ENCODE assay signal across 8 cellular contexts in the genomic region with DNA sequence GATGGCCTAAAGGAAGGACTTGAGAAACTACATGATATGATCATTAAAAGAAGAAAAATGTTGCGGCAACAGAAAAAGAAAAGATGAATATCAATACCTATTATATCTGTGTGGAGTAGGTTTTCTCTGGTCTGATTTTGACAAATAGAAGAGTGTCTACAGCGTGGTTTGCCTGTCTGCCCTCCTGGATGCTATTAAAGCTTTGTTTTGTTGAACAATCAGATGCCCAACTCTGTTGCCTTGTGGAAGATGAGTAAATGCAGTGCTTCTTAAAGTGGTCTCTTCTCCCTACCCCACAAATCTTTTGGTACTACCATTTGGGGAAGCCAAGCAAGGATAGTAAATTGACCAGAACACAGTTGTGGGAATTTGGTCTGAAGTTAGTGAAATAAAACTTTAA. TPM values are rescaled to one million over a fixed set of nuclear protein-coding genes. Genes with fewer than 3 reads are reported as not detected.
DNase-seq lines count a peak whose midpoint lies in the region; ATAC-seq, FAIRE-seq and TF ChIP-seq lines count a peak whose summit lies in the region.
"Not testable (repeated sequence)": the region's sequence is repeated elsewhere in the genome, so short reads cannot be mapped to it uniquely, and the experiment has no call there.

No MANE protein-coding gene starts in this region.

- POLR2A ChIA-PET in CD4-positive, alpha-beta T cell (lab: Charles Lee) = not testable (repeated sequence)

- H3K9ac ChIP-seq in NT2/D1 (ENCODE audit: insufficient read length, low read depth); subcutaneous abdominal adipose tissue (ENCODE audit: low read length in 5 of 5): not testable (repeated sequence)

- intact Hi-C loops in CD4-positive, alpha-beta T cell (cut with DNase I, micrococcal nuclease) = loop anchor here (10.0 kb wide), 2 partner anchors 164 to 1036 kb away; no protein-coding TSS in a partner anchor
- intact Hi-C loops in activated T-helper 2 cell treated with anti-CD3 and anti-CD28 coated beads, Interferon-gamma antibody, Interleukin-2, Interleukin-4, amounts not matched to agents 10 μg/mL and 5 μg/mL and 100 μg/mL, durations not matched to agents 14 hours and 24 hours and 36 hours (cut with micrococcal nuclease) = loop anchor here (5.0 to 10.0 kb wide), 4 partner anchors 109 to 574 kb away; no protein-coding TSS in a partner anchor
- intact Hi-C loops in lower leg skin (cut with DNase I; ENCODE audit: low total_unique reads) = loop anchor here (5.0 kb wide), 1 partner anchor 579 kb away; no protein-coding TSS in a partner anchor

- not testable (repeated sequence) for H4K20me1 ChIP-seq in osteoblast (ENCODE audit: insufficient read depth, low read length)

- WGBS in lower leg skin, 2 donors = 43 to 52% methylated on average over 2 of the region's 2 CpGs

- not testable (repeated sequence) for TF ChIP-seq CTCF in CD4-positive, alpha-beta T cell (IDR thresholded peaks at IDR 0.05); fibroblast of villous mesenchyme (IDR thresholded peaks at IDR 0.05; ENCODE audit: insufficient read depth, low read depth, low read length); lower leg skin (IDR thresholded peaks at IDR 0.05); osteoblast (IDR thresholded peaks at IDR 0.05; ENCODE audit: extremely low read depth, low read depth, low read length)

- H3K4me3 ChIP-seq in NT2/D1 (ENCODE audit: insufficient read length, low read depth) (peak overlapping the region; percentile 33), fibroblast of villous mesenchyme (ENCODE audit: low read depth, low read length) (peak overlapping the region; percentile 97), lower leg skin (ENCODE audit: low read depth, poor library complexity, severe bottlenecking) (peak overlapping the region; percentile 45), osteoblast (ENCODE audit: insufficient read depth, low read length) (peak overlapping the region; percentile 2), subcutaneous abdominal adipose tissue (ENCODE audit: low read depth in 1 of 5, low read length in 5 of 5) (peak overlapping the region in 3 of 5 donors; percentile 15 to 35 (median 21))

- H3K9me3 ChIP-seq in CD4-positive, alpha-beta T cell (ENCODE audit: control insufficient read depth, low read length); NT2/D1 (ENCODE audit: insufficient read depth, low read length); osteoblast (ENCODE audit: low read depth, low read length); subcutaneous abdominal adipose tissue (ENCODE audit: control insufficient read depth in 5 of 5, low read length in 5 of 5): not testable (repeated sequence)

- not testable (repeated sequence) for TF ChIP-seq POLR2A in lower leg skin (IDR thresholded peaks at IDR 0.05)

- H3K27ac Mint-ChIP-seq in CD4-positive, alpha-beta T cell; activated T-helper 2 cell treated with anti-CD3 and anti-CD28 coated beads, Interferon-gamma antibody, Interleukin-2, Interleukin-4, amounts not matched to agents 10 μg/mL and 5 μg/mL and 100 μg/mL, durations not matched to agents 14 hours and 24 hours and 36 hours: not testable (repeated sequence)

- H3K4me3 Mint-ChIP-seq in CD4-positive, alpha-beta T cell = peak overlapping the region; percentile 96
- peak overlapping the region; percentile 94 for H3K4me3 Mint-ChIP-seq in activated T-helper 2 cell treated with anti-CD3 and anti-CD28 coated beads, Interferon-gamma antibody, Interleukin-2, Interleukin-4, amounts not matched to agents 10 μg/mL and 5 μg/mL and 100 μg/mL, durations not matched to agents 14 hours and 24 hours and 36 hours (ENCODE audit: low read depth)

- H3K79me2 ChIP-seq in osteoblast (ENCODE audit: insufficient read depth, low read length) = peaks cover 40% of the 10 kb centered on the region

- H3K4me1 ChIP-seq in NT2/D1 (ENCODE audit: insufficient read depth, insufficient read length) = not testable (repeated sequence)
- peaks cover 22% of the 10 kb centered on the region for H3K4me1 ChIP-seq in osteoblast (ENCODE audit: insufficient read depth, low read length)
- peaks cover 0 to 33% (median 18%) of the 10 kb centered on the region in 5 donors for H3K4me1 ChIP-seq in subcutaneous abdominal adipose tissue (ENCODE audit: control insufficient read depth in 5 of 5, insufficient read depth in 5 of 5, low read length in 5 of 5)

- not testable (repeated sequence) for DNase-seq in CD4-positive, alpha-beta T cell; NT2/D1 (ENCODE audit: low read depth, low spot score); activated T-helper 2 cell treated with anti-CD3 and anti-CD28 coated beads, Interferon-gamma antibody, Interleukin-2, Interleukin-4, amounts not matched to agents 10 μg/mL and 5 μg/mL and 100 μg/mL, durations not matched to agents 14 hours and 24 hours and 36 hours (ENCODE audit: low spot score); fibroblast of villous mesenchyme (ENCODE audit: low read depth); lower leg skin (ENCODE audit: low spot score in 2 of 2); osteoblast (ENCODE audit: insufficient read length, low spot score, missing footprints)

- not testable (repeated sequence) for H3K9me3 Mint-ChIP-seq in CD4-positive, alpha-beta T cell; activated T-helper 2 cell treated with anti-CD3 and anti-CD28 coated beads, Interferon-gamma antibody, Interleukin-2, Interleukin-4, amounts not matched to agents 10 μg/mL and 5 μg/mL and 100 μg/mL, durations not matched to agents 14 hours and 24 hours and 36 hours

- ATAC-seq in CD4-positive, alpha-beta T cell (ENCODE audit: poor library complexity) = not testable (repeated sequence)

- not testable (repeated sequence) for H3K36me3 Mint-ChIP-seq in CD4-positive, alpha-beta T cell (ENCODE audit: low read depth)
- H3K36me3 Mint-ChIP-seq in activated T-helper 2 cell treated with anti-CD3 and anti-CD28 coated beads, Interferon-gamma antibody, Interleukin-2, Interleukin-4, amounts not matched to agents 10 μg/mL and 5 μg/mL and 100 μg/mL, durations not matched to agents 14 hours and 24 hours and 36 hours (ENCODE audit: low read depth) = peaks cover 16% of the 10 kb centered on the region

- not testable (repeated sequence) for H3K36me3 ChIP-seq in NT2/D1 (ENCODE audit: insufficient read depth, insufficient read length, low read length); osteoblast (ENCODE audit: insufficient read depth, low read length); subcutaneous abdominal adipose tissue (ENCODE audit: control insufficient read depth in 5 of 5, insufficient read depth in 5 of 5, low read length in 5 of 5)

- peaks cover 44% of the 10 kb centered on the region for H3K4me1 Mint-ChIP-seq in CD4-positive, alpha-beta T cell (ENCODE audit: low read depth)
- H3K4me1 Mint-ChIP-seq in activated T-helper 2 cell treated with anti-CD3 and anti-CD28 coated beads, Interferon-gamma antibody, Interleukin-2, Interleukin-4, amounts not matched to agents 10 μg/mL and 5 μg/mL and 100 μg/mL, durations not matched to agents 14 hours and 24 hours and 36 hours (ENCODE audit: low read depth) = peaks cover 43% of the 10 kb centered on the region

- H3K4me2 ChIP-seq in osteoblast (ENCODE audit: insufficient read depth, low read length) = peak overlapping the region; percentile 96

- CTCF ChIA-PET in CD4-positive, alpha-beta T cell (lab: Charles Lee) = not testable (repeated sequence)

- not testable (repeated sequence) for H3K27me3 ChIP-seq in CD4-positive, alpha-beta T cell (ENCODE audit: control insufficient read depth, insufficient read depth, low read length); NT2/D1 (ENCODE audit: insufficient read depth, insufficient read length); osteoblast (ENCODE audit: insufficient read depth, low read length); subcutaneous abdominal adipose tissue (ENCODE audit: control insufficient read depth in 5 of 5, insufficient read depth in 4 of 5, low read length in 5 of 5)

- FAIRE-seq in colon (lab: Jason Lieb, UNC) = peak; percentile 38

- H3K27me3 Mint-ChIP-seq in CD4-positive, alpha-beta T cell; activated T-helper 2 cell treated with anti-CD3 and anti-CD28 coated beads, Interferon-gamma antibody, Interleukin-2, Interleukin-4, amounts not matched to agents 10 μg/mL and 5 μg/mL and 100 μg/mL, durations not matched to agents 14 hours and 24 hours and 36 hours (ENCODE audit: low read depth): not testable (repeated sequence)

- not testable (repeated sequence) for H3K27ac ChIP-seq in CD4-positive, alpha-beta T cell (ENCODE audit: low read depth, low read length); osteoblast (ENCODE audit: low read depth, low read length); subcutaneous abdominal adipose tissue (ENCODE audit: low read depth, low read length)

- not testable (repeated sequence) for H2AFZ ChIP-seq in osteoblast (ENCODE audit: low read length)

RNA-seq across cellular contexts. Expression of a gene that starts 1.3 kb away (rescaled TPM):
- 10 to 100 TPM; 72.5 to 75.9 TPM for total RNA-seq in CD4-positive, alpha-beta T cell
- 13.8 and 14.8 TPM in 2 replicates for total RNA-seq in activated T-helper 2 cell treated with anti-CD3 and anti-CD28 coated beads, Interferon-gamma antibody, Interleukin-2, Interleukin-4, amounts not matched to agents 10 μg/mL and 5 μg/mL and 100 μg/mL, durations not matched to agents 14 hours and 24 hours and 36 hours
- total RNA-seq in fibroblast of villous mesenchyme (17.7 and 24.6 TPM in 2 replicates), lower leg skin (100 to 1,000 TPM in 3 of 4 donors, 10 to 100 TPM in 1; 94.9 to 253 (median 143) TPM), osteoblast (20.6 and 25.3 TPM in 2 replicates)

Comparison
In these comparisons a context has a peak if more than half of its experiments do, and no peak if none do; other contexts are left out.
1. H3K4me3 ChIP-seq: peak in every context shown above with its lines; median percentile 97 in fibroblast of villous mesenchyme; 45 in lower leg skin; 33 in NT2/D1; 21 in subcutaneous abdominal adipose tissue; 2 in osteoblast.